1 cellular context compared by ENCODE assay signal in the genomic region with DNA sequence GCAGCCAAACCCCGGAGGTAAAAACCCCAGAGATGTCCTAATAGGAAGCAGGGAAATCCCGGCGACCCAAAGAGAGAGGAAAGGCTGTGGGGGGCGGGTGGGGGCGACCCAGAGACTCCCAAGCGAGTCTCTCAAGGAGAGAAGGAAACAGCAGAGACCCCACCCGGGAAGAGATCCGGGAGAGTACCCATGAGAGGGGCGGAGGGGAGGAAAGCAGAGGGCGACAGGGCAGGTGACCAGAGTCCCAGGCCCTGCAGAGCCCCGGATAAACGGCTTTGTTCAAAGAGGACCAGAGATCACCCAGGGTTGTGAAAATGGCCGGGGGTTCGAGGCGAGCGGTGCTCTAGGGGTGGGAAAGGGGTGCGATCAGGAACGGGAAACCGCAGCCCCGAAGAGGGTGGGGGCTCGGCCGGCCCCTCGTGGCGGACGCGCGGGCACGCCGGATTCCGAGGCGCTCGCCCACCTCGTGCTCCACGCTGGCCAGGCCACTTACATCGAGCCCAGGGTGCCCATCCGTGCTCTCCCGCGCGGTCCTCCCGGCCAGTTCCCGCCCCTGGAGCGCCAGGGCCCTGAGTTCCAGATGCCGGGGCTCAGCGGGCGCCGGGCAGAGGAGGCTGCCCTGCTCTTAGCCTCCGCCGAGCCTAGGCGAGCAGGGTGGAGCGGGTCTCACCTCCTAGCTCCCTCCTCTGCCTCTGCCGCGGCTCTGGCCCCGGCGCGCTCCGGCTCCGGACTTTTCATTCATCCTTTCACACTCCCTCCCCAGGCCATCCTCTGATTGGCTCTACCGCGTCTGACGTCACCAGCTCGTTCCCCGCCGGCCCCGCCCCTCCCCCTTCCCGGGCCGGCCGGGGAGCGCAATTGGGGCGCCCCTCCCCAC.
TF ChIP-seq lines count a peak whose summit lies in the region.

No MANE protein-coding gene starts in this region.

TF ChIP-seq in HEK293, 187 proteins besides CTCF, POLR2A, EP300 and RAD21 (continued from another document and continues in another):
- TF ChIP-seq, protein P1, sequence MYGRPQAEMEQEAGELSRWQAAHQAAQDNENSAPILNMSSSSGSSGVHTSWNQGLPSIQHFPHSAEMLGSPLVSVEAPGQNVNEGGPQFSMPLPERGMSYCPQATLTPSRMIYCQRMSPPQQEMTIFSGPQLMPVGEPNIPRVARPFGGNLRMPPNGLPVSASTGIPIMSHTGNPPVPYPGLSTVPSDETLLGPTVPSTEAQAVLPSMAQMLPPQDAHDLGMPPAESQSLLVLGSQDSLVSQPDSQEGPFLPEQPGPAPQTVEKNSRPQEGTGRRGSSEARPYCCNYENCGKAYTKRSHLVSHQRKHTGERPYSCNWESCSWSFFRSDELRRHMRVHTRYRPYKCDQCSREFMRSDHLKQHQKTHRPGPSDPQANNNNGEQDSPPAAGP (tag by site-specific recombination; IDR thresholded peaks at IDR 0.05), result peak; percentile 94
- TF ChIP-seq TCF7L2 (IDR thresholded peaks at IDR 0.05; ENCODE audit: borderline replicate concordance, low read depth, low read length), result no peak
- TF ChIP-seq ZBTB7A (tag by site-specific recombination; IDR thresholded peaks at IDR 0.05; ENCODE audit: low read depth), result no peak
- peak; percentile 45; the same call in 1 of the 2 replicates for TF ChIP-seq ZNF423 (tag by site-specific recombination; IDR thresholded peaks at IDR 0.05)
- TF ChIP-seq ZEB2 (tag by site-specific recombination; IDR thresholded peaks at IDR 0.05), result peak; percentile 69
- no peak for TF ChIP-seq SETDB1 (IDR thresholded peaks at IDR 0.05; ENCODE audit: insufficient read length, low read length)
- peak; percentile 73; the same call in 1 of the 2 replicates for TF ChIP-seq ZNF76 (tag by site-specific recombination; IDR thresholded peaks at IDR 0.05; ENCODE audit: borderline replicate concordance, low read depth)
- no peak for TF ChIP-seq ZNF571 (tag by site-specific recombination; IDR thresholded peaks at IDR 0.05)
- TF ChIP-seq ZNF335 (tag by site-specific recombination; conservative IDR thresholded peaks at IDR 0.05), result peak; percentile 70
- TF ChIP-seq ZNF132 (tag by site-specific recombination; IDR thresholded peaks at IDR 0.05; ENCODE audit: borderline replicate concordance), result no peak
- no peak for TF ChIP-seq KLF7 (tag by site-specific recombination; IDR thresholded peaks at IDR 0.05; ENCODE audit: borderline replicate concordance)
- peak; percentile 54; the same call in 1 of the 2 replicates for TF ChIP-seq ZNF776 (tag by site-specific recombination; IDR thresholded peaks at IDR 0.05; ENCODE audit: borderline replicate concordance)
- TF ChIP-seq ZNF670 (tag by site-specific recombination; IDR thresholded peaks at IDR 0.05; ENCODE audit: low read depth), result no peak
- TF ChIP-seq, protein P2, sequence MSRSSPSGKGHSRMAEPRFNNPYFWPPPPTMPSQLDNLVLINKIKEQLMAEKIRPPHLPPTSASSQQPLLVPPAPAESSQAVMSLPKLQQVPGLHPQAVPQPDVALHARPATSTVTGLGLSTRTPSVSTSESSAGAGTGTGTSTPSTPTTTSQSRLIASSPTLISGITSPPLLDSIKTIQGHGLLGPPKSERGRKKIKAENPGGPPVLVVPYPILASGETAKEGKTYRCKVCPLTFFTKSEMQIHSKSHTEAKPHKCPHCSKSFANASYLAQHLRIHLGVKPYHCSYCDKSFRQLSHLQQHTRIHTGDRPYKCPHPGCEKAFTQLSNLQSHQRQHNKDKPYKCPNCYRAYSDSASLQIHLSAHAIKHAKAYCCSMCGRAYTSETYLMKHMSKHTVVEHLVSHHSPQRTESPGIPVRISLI (tag by site-specific recombination; IDR thresholded peaks at IDR 0.05), result no peak
- TF ChIP-seq, protein P3, sequence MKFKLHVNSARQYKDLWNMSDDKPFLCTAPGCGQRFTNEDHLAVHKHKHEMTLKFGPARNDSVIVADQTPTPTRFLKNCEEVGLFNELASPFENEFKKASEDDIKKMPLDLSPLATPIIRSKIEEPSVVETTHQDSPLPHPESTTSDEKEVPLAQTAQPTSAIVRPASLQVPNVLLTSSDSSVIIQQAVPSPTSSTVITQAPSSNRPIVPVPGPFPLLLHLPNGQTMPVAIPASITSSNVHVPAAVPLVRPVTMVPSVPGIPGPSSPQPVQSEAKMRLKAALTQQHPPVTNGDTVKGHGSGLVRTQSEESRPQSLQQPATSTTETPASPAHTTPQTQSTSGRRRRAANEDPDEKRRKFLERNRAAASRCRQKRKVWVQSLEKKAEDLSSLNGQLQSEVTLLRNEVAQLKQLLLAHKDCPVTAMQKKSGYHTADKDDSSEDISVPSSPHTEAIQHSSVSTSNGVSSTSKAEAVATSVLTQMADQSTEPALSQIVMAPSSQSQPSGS (tag by site-specific recombination; IDR thresholded peaks at IDR 0.05; ENCODE audit: low read depth), result peak; percentile 98
- 0 out of 2 replicates have a peak, but pooled peaks have one; percentile 20 for TF ChIP-seq ZNF341 (tag by site-specific recombination; IDR thresholded peaks at IDR 0.05; ENCODE audit: low read depth)
- peak; percentile 89 for TF ChIP-seq ZBTB21 (tag by site-specific recombination; IDR thresholded peaks at IDR 0.05)
- TF ChIP-seq, protein P4, sequence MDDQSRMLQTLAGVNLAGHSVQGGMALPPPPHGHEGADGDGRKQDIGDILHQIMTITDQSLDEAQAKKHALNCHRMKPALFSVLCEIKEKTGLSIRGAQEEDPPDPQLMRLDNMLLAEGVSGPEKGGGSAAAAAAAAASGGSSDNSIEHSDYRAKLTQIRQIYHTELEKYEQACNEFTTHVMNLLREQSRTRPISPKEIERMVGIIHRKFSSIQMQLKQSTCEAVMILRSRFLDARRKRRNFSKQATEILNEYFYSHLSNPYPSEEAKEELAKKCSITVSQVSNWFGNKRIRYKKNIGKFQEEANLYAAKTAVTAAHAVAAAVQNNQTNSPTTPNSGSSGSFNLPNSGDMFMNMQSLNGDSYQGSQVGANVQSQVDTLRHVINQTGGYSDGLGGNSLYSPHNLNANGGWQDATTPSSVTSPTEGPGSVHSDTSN (CRISPR knock-in tag; IDR thresholded peaks at IDR 0.05), result no peak
- TF ChIP-seq ZNF792 (tag by site-specific recombination; IDR thresholded peaks at IDR 0.05), result no peak
- no peak for TF ChIP-seq ZNF768 (tag by site-specific recombination; IDR thresholded peaks at IDR 0.05)
- TF ChIP-seq ZNF433 (tag by site-specific recombination; IDR thresholded peaks at IDR 0.05; ENCODE audit: low read depth), result no peak
- TF ChIP-seq, protein P5, sequence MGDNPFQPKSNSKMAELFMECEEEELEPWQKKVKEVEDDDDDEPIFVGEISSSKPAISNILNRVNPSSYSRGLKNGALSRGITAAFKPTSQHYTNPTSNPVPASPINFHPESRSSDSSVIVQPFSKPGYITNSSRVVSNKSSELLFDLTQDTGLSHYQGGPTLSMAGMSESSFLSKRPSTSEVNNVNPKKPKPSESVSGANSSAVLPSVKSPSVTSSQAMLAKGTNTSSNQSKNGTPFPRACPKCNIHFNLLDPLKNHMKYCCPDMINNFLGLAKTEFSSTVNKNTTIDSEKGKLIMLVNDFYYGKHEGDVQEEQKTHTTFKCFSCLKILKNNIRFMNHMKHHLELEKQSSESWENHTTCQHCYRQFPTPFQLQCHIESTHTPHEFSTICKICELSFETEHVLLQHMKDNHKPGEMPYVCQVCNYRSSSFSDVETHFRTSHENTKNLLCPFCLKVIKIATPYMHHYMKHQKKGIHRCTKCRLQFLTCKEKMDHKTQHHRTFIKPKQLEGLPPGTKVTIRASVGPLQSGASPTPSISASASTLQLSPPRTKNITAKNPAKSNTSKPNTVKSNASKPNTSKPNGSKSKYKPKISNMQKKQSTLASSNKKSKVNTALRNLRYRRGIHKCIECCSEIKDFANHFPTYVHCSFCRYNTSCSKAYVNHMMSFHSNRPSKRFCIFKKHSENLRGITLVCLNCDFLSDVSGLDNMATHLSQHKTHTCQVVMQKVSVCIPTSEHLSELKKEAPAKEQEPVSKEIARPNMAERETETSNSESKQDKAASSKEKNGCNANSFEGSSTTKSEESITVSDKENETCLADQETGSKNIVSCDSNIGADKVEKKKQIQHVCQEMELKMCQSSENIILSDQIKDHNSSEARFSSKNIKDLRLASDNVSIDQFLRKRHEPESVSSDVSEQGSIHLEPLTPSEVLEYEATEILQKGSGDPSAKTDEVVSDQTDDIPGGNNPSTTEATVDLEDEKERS (tag by site-specific recombination; IDR thresholded peaks at IDR 0.05), result no peak
- no peak for TF ChIP-seq ZNF785 (tag by site-specific recombination; IDR thresholded peaks at IDR 0.05)
- TF ChIP-seq, protein P6, sequence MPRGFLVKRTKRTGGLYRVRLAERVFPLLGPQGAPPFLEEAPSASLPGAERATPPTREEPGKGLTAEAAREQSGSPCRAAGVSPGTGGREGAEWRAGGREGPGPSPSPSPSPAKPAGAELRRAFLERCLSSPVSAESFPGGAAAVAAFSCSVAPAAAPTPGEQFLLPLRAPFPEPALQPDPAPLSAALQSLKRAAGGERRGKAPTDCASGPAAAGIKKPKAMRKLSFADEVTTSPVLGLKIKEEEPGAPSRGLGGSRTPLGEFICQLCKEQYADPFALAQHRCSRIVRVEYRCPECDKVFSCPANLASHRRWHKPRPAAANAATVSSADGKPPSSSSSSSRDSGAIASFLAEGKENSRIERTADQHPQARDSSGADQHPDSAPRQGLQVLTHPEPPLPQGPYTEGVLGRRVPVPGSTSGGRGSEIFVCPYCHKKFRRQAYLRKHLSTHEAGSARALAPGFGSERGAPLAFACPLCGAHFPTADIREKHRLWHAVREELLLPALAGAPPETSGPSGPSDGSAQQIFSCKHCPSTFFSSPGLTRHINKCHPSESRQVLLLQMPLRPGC (tag by site-specific recombination; IDR thresholded peaks at IDR 0.05), result peak; percentile 42; the same call in 1 of the 2 replicates
- TF ChIP-seq ZNF510 (tag by site-specific recombination; IDR thresholded peaks at IDR 0.05; ENCODE audit: insufficient replicate concordance), result no peak
- TF ChIP-seq GLI4 (tag by site-specific recombination; IDR thresholded peaks at IDR 0.05), result no peak
- TF ChIP-seq ZSCAN16 (tag by site-specific recombination; IDR thresholded peaks at IDR 0.05), result 0 out of 2 replicates have a peak, but pooled peaks have one; percentile 19
- TF ChIP-seq ZNF501 (tag by site-specific recombination; IDR thresholded peaks at IDR 0.05), result peak; percentile 88; the same call in 1 of the 2 replicates
- TF ChIP-seq ZNF133 (tag by site-specific recombination; IDR thresholded peaks at IDR 0.05), result no peak
- TF ChIP-seq ZNF610 (tag by site-specific recombination; IDR thresholded peaks at IDR 0.05; ENCODE audit: borderline replicate concordance), result peak; percentile 26; the same call in 1 of the 2 replicates
- TF ChIP-seq ZNF777 (tag by site-specific recombination; IDR thresholded peaks at IDR 0.05; ENCODE audit: borderline replicate concordance), result no peak
- peak; percentile 68; the same call in 1 of the 2 replicates for TF ChIP-seq ZNF24 (tag by site-specific recombination; IDR thresholded peaks at IDR 0.05)
- TF ChIP-seq ZNF366 (tag by site-specific recombination; conservative IDR thresholded peaks at IDR 0.05), result peak; percentile 89
- peak; percentile 85 for TF ChIP-seq ZBTB8A (tag by site-specific recombination; IDR thresholded peaks at IDR 0.05)
- peak; percentile 76; the same call in 1 of the 2 replicates for TF ChIP-seq KLF9 (tag by site-specific recombination; IDR thresholded peaks at IDR 0.05; ENCODE audit: low read depth)
- no peak for TF ChIP-seq ZNF214 (tag by site-specific recombination; IDR thresholded peaks at IDR 0.05; ENCODE audit: borderline replicate concordance)
- TF ChIP-seq ZNF521 (tag by site-specific recombination; IDR thresholded peaks at IDR 0.05), result no peak
- TF ChIP-seq ZNF146 (tag by site-specific recombination; IDR thresholded peaks at IDR 0.05), result 0 out of 2 replicates have a peak, but pooled peaks have one; percentile 5
- peak; percentile 33; the same call in 1 of the 2 replicates for TF ChIP-seq ZIC2 (tag by site-specific recombination; IDR thresholded peaks at IDR 0.05)
- TF ChIP-seq SP3 (tag by site-specific recombination; IDR thresholded peaks at IDR 0.05), result peak; percentile 70
- no peak for TF ChIP-seq ZFP41 (tag by site-specific recombination; IDR thresholded peaks at IDR 0.05; ENCODE audit: borderline replicate concordance)
- TF ChIP-seq ZFP69B (tag by site-specific recombination; IDR thresholded peaks at IDR 0.05), result peak; percentile 60; the same call in 1 of the 2 replicates
- no peak for TF ChIP-seq ZNF169 (tag by site-specific recombination; IDR thresholded peaks at IDR 0.05)
- TF ChIP-seq, protein P7, sequence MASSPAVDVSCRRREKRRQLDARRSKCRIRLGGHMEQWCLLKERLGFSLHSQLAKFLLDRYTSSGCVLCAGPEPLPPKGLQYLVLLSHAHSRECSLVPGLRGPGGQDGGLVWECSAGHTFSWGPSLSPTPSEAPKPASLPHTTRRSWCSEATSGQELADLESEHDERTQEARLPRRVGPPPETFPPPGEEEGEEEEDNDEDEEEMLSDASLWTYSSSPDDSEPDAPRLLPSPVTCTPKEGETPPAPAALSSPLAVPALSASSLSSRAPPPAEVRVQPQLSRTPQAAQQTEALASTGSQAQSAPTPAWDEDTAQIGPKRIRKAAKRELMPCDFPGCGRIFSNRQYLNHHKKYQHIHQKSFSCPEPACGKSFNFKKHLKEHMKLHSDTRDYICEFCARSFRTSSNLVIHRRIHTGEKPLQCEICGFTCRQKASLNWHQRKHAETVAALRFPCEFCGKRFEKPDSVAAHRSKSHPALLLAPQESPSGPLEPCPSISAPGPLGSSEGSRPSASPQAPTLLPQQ (tag by site-specific recombination; IDR thresholded peaks at IDR 0.05), result peak; percentile 79
- no peak for TF ChIP-seq ZNF211 (tag by site-specific recombination; IDR thresholded peaks at IDR 0.05; ENCODE audit: low read depth)
- TF ChIP-seq, protein P8, sequence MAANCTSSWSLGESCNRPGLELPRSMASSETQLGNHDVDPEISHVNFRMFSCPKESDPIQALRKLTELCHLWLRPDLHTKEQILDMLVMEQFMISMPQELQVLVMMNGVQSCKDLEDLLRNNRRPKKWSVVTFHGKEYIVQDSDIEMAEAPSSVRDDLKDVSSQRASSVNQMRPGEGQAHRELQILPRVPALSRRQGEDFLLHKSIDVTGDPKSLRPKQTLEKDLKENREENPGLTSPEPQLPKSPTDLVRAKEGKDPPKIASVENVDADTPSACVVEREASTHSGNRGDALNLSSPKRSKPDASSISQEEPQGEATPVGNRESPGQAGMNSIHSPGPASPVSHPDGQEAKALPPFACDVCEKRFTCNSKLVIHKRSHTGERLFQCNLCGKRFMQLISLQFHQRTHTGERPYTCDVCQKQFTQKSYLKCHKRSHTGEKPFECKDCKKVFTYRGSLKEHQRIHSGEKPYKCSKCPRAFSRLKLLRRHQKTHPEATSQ (tag by site-specific recombination; IDR thresholded peaks at IDR 0.05), result 0 out of 2 replicates have a peak, but pooled peaks have one; percentile 14
- peak; percentile 77; the same call in 1 of the 2 replicates for TF ChIP-seq ZNF324 (tag by site-specific recombination; IDR thresholded peaks at IDR 0.05)
